ENCODE assay signal across 9 cellular contexts in the genomic region with DNA sequence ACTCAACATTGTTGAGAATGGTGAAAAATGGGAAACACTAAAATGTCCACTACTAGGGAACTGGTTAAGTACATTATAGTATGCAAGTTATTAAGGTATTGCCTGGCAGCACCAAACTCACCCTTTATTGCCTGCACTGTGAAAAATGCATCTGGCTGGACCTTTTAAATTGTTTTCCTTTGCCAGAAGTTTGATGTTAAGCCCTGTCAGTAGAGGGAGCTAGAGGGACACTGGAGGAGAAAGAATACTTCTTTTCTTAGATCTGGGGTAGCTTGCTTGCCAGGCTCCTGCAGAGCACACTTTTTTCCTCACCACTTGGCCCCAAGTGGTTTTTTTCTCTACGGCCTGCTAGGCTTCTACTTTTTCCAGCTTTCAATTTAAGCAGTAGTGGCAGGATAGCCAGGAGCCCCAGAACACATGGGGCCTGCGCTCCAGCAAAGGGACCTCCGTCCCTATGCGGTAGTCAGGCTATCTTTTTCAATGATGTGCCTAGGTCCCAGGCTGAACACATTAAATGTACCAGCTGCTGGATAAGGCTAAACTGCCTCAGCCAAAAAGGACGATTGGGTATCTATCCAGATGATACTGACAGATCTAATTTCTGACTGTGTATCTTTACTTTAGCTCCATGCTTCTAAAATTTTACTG. TPM values are rescaled to one million over a fixed set of nuclear protein-coding genes. Genes with fewer than 3 reads are reported as not detected.
DNase-seq lines count a peak whose midpoint lies in the region; ATAC-seq and TF ChIP-seq lines count a peak whose summit lies in the region.
"Had no signal": no experiment of that assay in that cellular context is flagged by ENCODE, and none has a peak within 500 bp of the region (broad histone marks: within the 10 kb centered on the region; RNA-seq: fewer than 3 reads in every experiment).

No MANE protein-coding gene starts in this region.

- CTCF ChIA-PET in activated CD8-positive, alpha-beta T cell treated with anti-CD3 and anti-CD28 coated beads, Interleukin-2, amount 10 ng/mL, durations not matched to agents 7 days and 5 days (lab: Charles Lee) = interaction anchor here (0.5 to 3.7 kb wide), 19 partner anchors 8 to 225 kb away, joined by 3 to 13 read pairs (median 5); partner anchors contain the start of gene HABP4

- peak; percentile 39 for ATAC-seq in activated CD8-positive, alpha-beta T cell treated with anti-CD3 and anti-CD28 coated beads, Interleukin-2, amount 10 ng/mL, durations not matched to agents 7 days and 5 days
- ATAC-seq in lower lobe of right lung = peak; percentile 78 to 84

- no peaks in the 10 kb centered on the region for H3K4me1 Mint-ChIP-seq in activated CD8-positive, alpha-beta T cell treated with anti-CD3 and anti-CD28 coated beads, Interleukin-2, amount 10 ng/mL, durations not matched to agents 7 days and 5 days (ENCODE audit: low read depth)
- H3K4me1 Mint-ChIP-seq: memory B cell had no signal

- H3K4me1 ChIP-seq in lower lobe of right lung (no peaks in the 10 kb centered on the region), prostate gland (replicated peaks) (no peaks in the 10 kb centered on the region)

- TF ChIP-seq POLR2A in prostate gland (IDR thresholded peaks at IDR 0.05) = no peak

- peak; percentile 24 for DNase-seq in DMS153 (lab: John Stamatoyannopoulos, UW)
- DNase-seq in DMS153 treated with DMSO at 0.1 percent for 48 hours (lab: John Stamatoyannopoulos, UW; ENCODE audit: unreplicated experiment) = no peak
- DNase-seq in LoVo (ENCODE audit: low spot score) = peak; percentile 34
- peak; percentile 43 for DNase-seq in activated CD8-positive, alpha-beta T cell treated with anti-CD3 and anti-CD28 coated beads, Interleukin-2, amount 10 ng/mL, durations not matched to agents 7 days and 5 days
- DNase-seq in lower lobe of right lung = no peak
- no peak for DNase-seq in NCI-H1092 treated with DMSO at 0.1 percent for 48 hours (lab: John Stamatoyannopoulos, UW)
- no peak for DNase-seq in prostate gland (ENCODE audit: low spot score)
- DNase-seq in GM03348 (ENCODE audit: low spot score) = no peak

- no peaks in the 10 kb centered on the region for H3K9me3 Mint-ChIP-seq in activated CD8-positive, alpha-beta T cell treated with anti-CD3 and anti-CD28 coated beads, Interleukin-2, amount 10 ng/mL, durations not matched to agents 7 days and 5 days (ENCODE audit: insufficient read depth)
- H3K9me3 Mint-ChIP-seq: memory B cell had no signal

- no peak overlapping the region for H3K27ac ChIP-seq in lower lobe of right lung
- H3K27ac ChIP-seq in prostate gland = no peak overlapping the region

- no peak overlapping the region for H3K4me3 Mint-ChIP-seq in activated CD8-positive, alpha-beta T cell treated with anti-CD3 and anti-CD28 coated beads, Interleukin-2, amount 10 ng/mL, durations not matched to agents 7 days and 5 days
- H3K4me3 Mint-ChIP-seq: memory B cell had no signal

- TF ChIP-seq CTCF in lower lobe of right lung (IDR thresholded peaks at IDR 0.05) (peak; percentile 51), prostate gland (IDR thresholded peaks at IDR 0.05) (peak in 1 of 4 experiments; percentile 33)

- no peaks in the 10 kb centered on the region for H3K36me3 Mint-ChIP-seq in activated CD8-positive, alpha-beta T cell treated with anti-CD3 and anti-CD28 coated beads, Interleukin-2, amount 10 ng/mL, durations not matched to agents 7 days and 5 days (ENCODE audit: low read depth)
- H3K36me3 Mint-ChIP-seq: memory B cell had no signal

- POLR2A ChIA-PET in activated CD8-positive, alpha-beta T cell treated with anti-CD3 and anti-CD28 coated beads, Interleukin-2, amount 10 ng/mL, durations not matched to agents 7 days and 5 days (lab: Charles Lee) = no interaction called here

- H3K27me3 Mint-ChIP-seq in activated CD8-positive, alpha-beta T cell treated with anti-CD3 and anti-CD28 coated beads, Interleukin-2, amount 10 ng/mL, durations not matched to agents 7 days and 5 days (ENCODE audit: low read depth) = peaks cover under 1% of the 10 kb centered on the region
- H3K27me3 Mint-ChIP-seq: memory B cell had no signal

- intact Hi-C loops in lower lobe of right lung (cut with DNase I) = no loop called here
- intact Hi-C loops in prostate gland (cut with DNase I) = no loop called here

- no peaks in the 10 kb centered on the region for H3K36me3 ChIP-seq in lower lobe of right lung
- H3K36me3 ChIP-seq in prostate gland = no peaks in the 10 kb centered on the region

- 91% methylated on average over 5 of the region's 5 CpGs for WGBS in prostate gland

- H3K9me3 ChIP-seq in lower lobe of right lung (no peaks in the 10 kb centered on the region), prostate gland (no peaks in the 10 kb centered on the region)

- no peak overlapping the region for H3K4me3 ChIP-seq in lower lobe of right lung
- no peak overlapping the region for H3K4me3 ChIP-seq in prostate gland

- no peak overlapping the region for H3K27ac Mint-ChIP-seq in activated CD8-positive, alpha-beta T cell treated with anti-CD3 and anti-CD28 coated beads, Interleukin-2, amount 10 ng/mL, durations not matched to agents 7 days and 5 days
- H3K27ac Mint-ChIP-seq: memory B cell had no signal

- H3K27me3 ChIP-seq in lower lobe of right lung (ENCODE audit: low read depth) = no peaks in the 10 kb centered on the region
- no peaks in the 10 kb centered on the region for H3K27me3 ChIP-seq in prostate gland (replicated peaks; ENCODE audit: insufficient read depth)

RNA-seq across cellular contexts. Expression of gene HABP4, which starts 8.0 kb away (rescaled TPM):
- 1 to 10 TPM; 4.1 to 5.0 TPM for total RNA-seq in activated CD8-positive, alpha-beta T cell treated with anti-CD3 and anti-CD28 coated beads, Interleukin-2, amount 10 ng/mL, durations not matched to agents 7 days and 5 days
- total RNA-seq in lower lobe of right lung (9.8 TPM), prostate gland (10 to 100 TPM; 13.5 to 24.3 TPM)

RNA-seq across cellular contexts. Expression of gene ZNF367, which starts 23.8 kb away (rescaled TPM):
- total RNA-seq in activated CD8-positive, alpha-beta T cell treated with anti-CD3 and anti-CD28 coated beads, Interleukin-2, amount 10 ng/mL, durations not matched to agents 7 days and 5 days = 10 to 100 TPM; 37.1 to 38.4 TPM
- 1.1 TPM for total RNA-seq in lower lobe of right lung
- total RNA-seq in prostate gland = 1 to 10 TPM; 2.9 to 5.5 TPM

RNA-seq across cellular contexts. Expression of gene SLC35D2, which starts 58.4 kb away (rescaled TPM):
- 1 to 10 TPM; 4.2 to 4.3 TPM for total RNA-seq in activated CD8-positive, alpha-beta T cell treated with anti-CD3 and anti-CD28 coated beads, Interleukin-2, amount 10 ng/mL, durations not matched to agents 7 days and 5 days
- total RNA-seq in lower lobe of right lung = 32.4 TPM
- total RNA-seq in prostate gland = 10 to 100 TPM; 27.4 to 29.7 TPM

Comparison
In these comparisons a context has a peak if more than half of its experiments do, and no peak if none do; other contexts are left out.
1. DNase-seq: peak in DMS153 (single experiment), LoVo (single experiment) and activated CD8-positive, alpha-beta T cell treated with anti-CD3 and anti-CD28 coated beads, Interleukin-2, amount 10 ng/mL, durations not matched to agents 7 days and 5 days (single experiment); none in DMS153 treated with DMSO at 0.1 percent for 48 hours (single experiment), lower lobe of right lung (single experiment), NCI-H1092 treated with DMSO at 0.1 percent for 48 hours (single experiment), prostate gland (single experiment) and GM03348 (single experiment).
2. RNA of gene ZNF367, which starts 23.8 kb away (total RNA-seq): 37.1 to 38.4 TPM in activated CD8-positive, alpha-beta T cell treated with anti-CD3 and anti-CD28 coated beads, Interleukin-2, amount 10 ng/mL, durations not matched to agents 7 days and 5 days; 2.9 to 5.5 TPM in prostate gland and 1.1 TPM in lower lobe of right lung (single experiment); every median in the first group is over 4 times any median in the second.